Comparison of ENCODE assay signal across 1 cellular context in the genomic region with DNA sequence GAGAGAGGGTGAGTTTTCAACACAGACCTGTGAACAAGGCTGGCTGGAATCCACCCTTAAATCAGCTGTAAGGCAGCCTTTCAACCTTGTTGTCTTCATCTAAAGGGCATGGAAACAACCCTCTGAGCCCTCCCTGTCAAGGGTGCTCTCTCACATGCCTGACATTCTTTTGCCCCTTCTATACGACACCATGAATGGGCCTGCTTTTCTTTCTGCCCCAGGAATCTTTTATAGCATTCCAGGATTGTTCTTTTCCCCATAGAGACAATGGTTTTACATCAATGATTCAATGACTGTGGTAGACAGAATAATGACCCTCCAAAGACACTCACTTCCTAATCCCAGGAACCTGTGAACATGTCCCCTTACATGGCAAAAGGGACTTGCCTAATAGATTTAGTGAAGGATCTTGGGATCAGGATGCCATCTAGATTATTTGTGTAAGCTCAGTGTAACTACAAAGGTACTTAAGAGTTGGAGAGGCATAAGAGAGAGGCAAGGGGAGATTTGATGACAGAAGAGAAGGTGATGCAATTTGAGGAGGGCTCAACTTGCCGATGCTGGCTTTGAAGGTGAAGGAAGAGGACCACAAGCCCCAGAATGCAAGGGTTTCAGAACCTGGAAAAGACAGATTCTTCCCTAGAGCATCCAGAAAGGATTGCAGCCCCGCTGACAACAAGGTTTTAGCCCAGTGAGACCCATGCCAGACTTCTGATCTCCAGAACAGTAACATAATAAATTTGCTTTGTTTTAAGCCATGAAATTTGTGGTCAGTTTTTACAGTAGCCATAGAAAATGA.
TF ChIP-seq lines count a peak whose summit lies in the region.

No MANE protein-coding gene starts in this region.

TF ChIP-seq in IMR-90, 13 proteins besides CTCF, POLR2A, EP300 and RAD21:
- no peak for TF ChIP-seq MXI1 (IDR thresholded peaks at IDR 0.05; ENCODE audit: borderline replicate concordance, low read depth, low read length)
- TF ChIP-seq, protein P1, sequence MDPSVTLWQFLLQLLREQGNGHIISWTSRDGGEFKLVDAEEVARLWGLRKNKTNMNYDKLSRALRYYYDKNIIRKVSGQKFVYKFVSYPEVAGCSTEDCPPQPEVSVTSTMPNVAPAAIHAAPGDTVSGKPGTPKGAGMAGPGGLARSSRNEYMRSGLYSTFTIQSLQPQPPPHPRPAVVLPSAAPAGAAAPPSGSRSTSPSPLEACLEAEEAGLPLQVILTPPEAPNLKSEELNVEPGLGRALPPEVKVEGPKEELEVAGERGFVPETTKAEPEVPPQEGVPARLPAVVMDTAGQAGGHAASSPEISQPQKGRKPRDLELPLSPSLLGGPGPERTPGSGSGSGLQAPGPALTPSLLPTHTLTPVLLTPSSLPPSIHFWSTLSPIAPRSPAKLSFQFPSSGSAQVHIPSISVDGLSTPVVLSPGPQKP (IDR thresholded peaks at IDR 0.05; ENCODE audit: borderline replicate concordance, low read depth, low read length): no peak
- no peak for TF ChIP-seq NFE2L2 (IDR thresholded peaks at IDR 0.05; ENCODE audit: low read depth, low read length)
- no peak for TF ChIP-seq RCOR1 (IDR thresholded peaks at IDR 0.05; ENCODE audit: insufficient replicate concordance, low read length)
- TF ChIP-seq MAFK (IDR thresholded peaks at IDR 0.05; ENCODE audit: low read depth, low read length): no peak
- TF ChIP-seq BHLHE40 (IDR thresholded peaks at IDR 0.05; ENCODE audit: low read depth, low read length): no peak
- no peak for TF ChIP-seq MAZ (IDR thresholded peaks at IDR 0.05; ENCODE audit: borderline replicate concordance, low read depth, low read length)
- no peak for TF ChIP-seq FOS (IDR thresholded peaks at IDR 0.05; ENCODE audit: low read depth, low read length)
- TF ChIP-seq CEBPB (IDR thresholded peaks at IDR 0.05; ENCODE audit: low read depth, low read length): no peak
- TF ChIP-seq CHD1 (IDR thresholded peaks at IDR 0.05; ENCODE audit: low read depth, low read length): no peak
- no peak for TF ChIP-seq RFX5 (IDR thresholded peaks at IDR 0.05; ENCODE audit: low read depth, low read length)
- TF ChIP-seq, protein P2, sequence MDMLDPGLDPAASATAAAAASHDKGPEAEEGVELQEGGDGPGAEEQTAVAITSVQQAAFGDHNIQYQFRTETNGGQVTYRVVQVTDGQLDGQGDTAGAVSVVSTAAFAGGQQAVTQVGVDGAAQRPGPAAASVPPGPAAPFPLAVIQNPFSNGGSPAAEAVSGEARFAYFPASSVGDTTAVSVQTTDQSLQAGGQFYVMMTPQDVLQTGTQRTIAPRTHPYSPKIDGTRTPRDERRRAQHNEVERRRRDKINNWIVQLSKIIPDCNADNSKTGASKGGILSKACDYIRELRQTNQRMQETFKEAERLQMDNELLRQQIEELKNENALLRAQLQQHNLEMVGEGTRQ (IDR thresholded peaks at IDR 0.05; ENCODE audit: low read depth, low read length): no peak
- no peak for TF ChIP-seq SMC3 (IDR thresholded peaks at IDR 0.05; ENCODE audit: low read depth, low read length)
TF ChIP-seq in IMR-90: peak in this region for 0.
